21 cellular contexts compared by ENCODE assay signal in the genomic region with DNA sequence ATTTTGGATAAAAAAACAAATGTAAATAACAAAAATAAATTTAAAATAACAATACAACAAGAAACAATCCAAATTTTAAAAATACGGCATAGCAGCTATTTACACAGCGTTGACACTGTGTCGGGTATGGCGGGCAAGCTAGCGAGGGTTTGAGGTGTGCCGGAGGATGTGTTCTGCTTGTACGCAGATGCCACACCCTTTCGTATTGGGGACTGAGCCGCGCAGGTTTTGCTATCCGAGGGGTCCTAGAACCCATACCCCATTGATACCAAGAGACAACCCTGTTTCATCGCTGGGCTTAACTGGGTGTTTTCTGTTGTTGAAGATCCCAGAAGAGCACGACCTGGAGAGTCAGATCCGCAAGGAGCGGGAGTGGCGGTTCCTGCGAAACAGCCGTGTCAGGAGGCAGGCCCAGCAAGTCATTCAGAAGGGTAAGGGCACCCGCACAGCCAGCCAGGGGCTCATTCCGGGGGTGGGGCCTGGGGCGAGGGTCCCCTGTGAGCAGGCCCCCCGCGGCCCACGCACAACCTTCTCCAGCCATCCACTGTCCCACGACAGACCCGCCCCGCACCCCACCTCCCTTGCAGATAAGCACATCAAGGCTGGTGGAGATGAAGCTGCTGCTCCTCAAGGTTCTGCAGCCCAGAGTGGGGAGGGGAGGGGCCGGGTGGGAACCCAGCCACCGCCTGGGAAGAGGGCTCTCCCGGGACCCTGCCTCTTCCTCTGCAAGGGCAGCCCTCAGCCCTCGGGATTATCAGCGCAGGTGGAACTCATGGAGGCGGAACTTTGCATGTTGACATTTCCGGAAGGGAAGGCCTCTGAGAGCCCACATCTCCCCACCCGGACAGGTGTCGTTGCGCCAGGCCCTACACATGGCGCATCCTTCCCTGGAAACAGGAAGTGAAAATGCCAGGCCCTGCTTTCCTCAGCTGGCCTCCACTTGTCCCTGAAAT. TPM values are rescaled to one million over a fixed set of nuclear protein-coding genes. Genes with fewer than 3 reads are reported as not detected.
DNase-seq lines count a peak whose midpoint lies in the region; TF ChIP-seq lines count a peak whose summit lies in the region.
"Had no signal": no experiment of that assay in that cellular context is flagged by ENCODE, and none has a peak within 500 bp of the region (broad histone marks: within the 10 kb centered on the region; RNA-seq: fewer than 3 reads in every experiment).

No MANE protein-coding gene starts in this region.

- H3K27me3 Mint-ChIP-seq in activated CD4-positive, alpha-beta memory T cell treated with anti-CD3 and anti-CD28 coated beads, Interleukin-2, amount 10 ng/mL, durations not matched to agents 7 days and 5 days, result no peaks in the 10 kb centered on the region
- H3K27me3 Mint-ChIP-seq in activated CD4-positive, alpha-beta memory T cell treated with anti-CD3 and anti-CD28 coated beads for 36 hours, result no peaks in the 10 kb centered on the region
- H3K27me3 Mint-ChIP-seq: brain; stimulated activated naive CD8-positive, alpha-beta T cell treated with anti-CD3 and anti-CD28 coated beads, Interleukin-15, amount 100 ng/mL, for 72 hours had no signal

- no peaks in the 10 kb centered on the region for H3K9me3 Mint-ChIP-seq in activated CD4-positive, alpha-beta memory T cell treated with anti-CD3 and anti-CD28 coated beads, Interleukin-2, amount 10 ng/mL, durations not matched to agents 7 days and 5 days
- no peaks in the 10 kb centered on the region for H3K9me3 Mint-ChIP-seq in activated CD4-positive, alpha-beta memory T cell treated with anti-CD3 and anti-CD28 coated beads for 36 hours
- H3K9me3 Mint-ChIP-seq: activated naive CD4-positive, alpha-beta T cell treated with anti-CD3 and anti-CD28 coated beads for 36 hours; brain; CD8-positive, alpha-beta memory T cell; natural killer cell; stimulated activated naive CD8-positive, alpha-beta T cell treated with anti-CD3 and anti-CD28 coated beads, Interleukin-15, amount 100 ng/mL, for 72 hours had no signal

- peaks cover 59% of the 10 kb centered on the region for H3K36me3 Mint-ChIP-seq in activated CD4-positive, alpha-beta memory T cell treated with anti-CD3 and anti-CD28 coated beads, Interleukin-2, amount 10 ng/mL, durations not matched to agents 7 days and 5 days (ENCODE audit: low read depth)
- H3K36me3 Mint-ChIP-seq in activated CD4-positive, alpha-beta memory T cell treated with anti-CD3 and anti-CD28 coated beads for 36 hours, result peaks cover 3% of the 10 kb centered on the region
- H3K36me3 Mint-ChIP-seq: natural killer cell had no signal

- no peak overlapping the region for H3K4me3 ChIP-seq in esophagus muscularis mucosa
- H3K4me3 ChIP-seq in suprapubic skin, result no peak overlapping the region
- H3K4me3 ChIP-seq: dorsolateral prefrontal cortex, psoas muscle had no signal

- CTCF ChIA-PET in activated CD4-positive, alpha-beta memory T cell treated with anti-CD3 and anti-CD28 coated beads, Interleukin-2, amount 10 ng/mL, durations not matched to agents 7 days and 5 days (lab: Charles Lee), result no interaction called here
- CTCF ChIA-PET in activated CD4-positive, alpha-beta memory T cell treated with anti-CD3 and anti-CD28 coated beads for 36 hours (lab: Charles Lee), result no interaction called here

- intact Hi-C loops in activated CD4-positive, alpha-beta memory T cell treated with anti-CD3 and anti-CD28 coated beads for 36 hours (cut with micrococcal nuclease), result no loop called here
- intact Hi-C loops in esophagus muscularis mucosa (cut with DNase I), result no loop called here

- no peak for TF ChIP-seq POLR2A in esophagus muscularis mucosa (IDR thresholded peaks at IDR 0.05; ENCODE audit: low read depth)
- no peak for TF ChIP-seq POLR2A in suprapubic skin (IDR thresholded peaks at IDR 0.05)

- no peak for TF ChIP-seq CTCF in esophagus muscularis mucosa (IDR thresholded peaks at IDR 0.05)
- TF ChIP-seq CTCF in suprapubic skin (IDR thresholded peaks at IDR 0.05), result no peak

- POLR2A ChIA-PET in activated CD4-positive, alpha-beta memory T cell treated with anti-CD3 and anti-CD28 coated beads, Interleukin-2, amount 10 ng/mL, durations not matched to agents 7 days and 5 days (lab: Charles Lee), result no interaction called here
- POLR2A ChIA-PET in activated CD4-positive, alpha-beta memory T cell treated with anti-CD3 and anti-CD28 coated beads for 36 hours (lab: Charles Lee), result no interaction called here

- H3K4me1 Mint-ChIP-seq in activated CD4-positive, alpha-beta memory T cell treated with anti-CD3 and anti-CD28 coated beads, Interleukin-2, amount 10 ng/mL, durations not matched to agents 7 days and 5 days, result peaks cover 51% of the 10 kb centered on the region
- peaks cover 41% of the 10 kb centered on the region for H3K4me1 Mint-ChIP-seq in activated CD4-positive, alpha-beta memory T cell treated with anti-CD3 and anti-CD28 coated beads for 36 hours (ENCODE audit: low read depth)

- H3K36me3 ChIP-seq in esophagus muscularis mucosa, result peaks cover 0 to 14% (median 5%) of the 10 kb centered on the region in 4 donors
- no peaks in the 10 kb centered on the region for H3K36me3 ChIP-seq in suprapubic skin

- in situ Hi-C loops in KBM-7 (cut with MboI; ENCODE audit: low pct_unique_long_range_greater_than_20kb, low sequenced_read_pairs), result no loop called here

- DNase-seq in activated CD4-positive, alpha-beta memory T cell treated with anti-CD3 and anti-CD28 coated beads, Interleukin-2, amount 10 ng/mL, durations not matched to agents 7 days and 5 days, result no peak
- no peak for DNase-seq in activated CD4-positive, alpha-beta memory T cell treated with anti-CD3 and anti-CD28 coated beads for 36 hours
- DNase-seq in NOMO-1 treated with dmso at 0.1 percent for 144 hours (lab: John Stamatoyannopoulos, UW; ENCODE audit: unreplicated experiment) (peak; percentile 32), esophagus muscularis mucosa (ENCODE audit: extremely low spot score) (no peak), suprapubic skin (ENCODE audit: low spot score in 2 of 2) (peak; percentile 60 to 62), KBM-7 (no peak), LoVo (ENCODE audit: low spot score) (no peak), NCI-H146 (lab: John Stamatoyannopoulos, UW) (no peak)
- DNase-seq: activated naive CD4-positive, alpha-beta T cell treated with anti-CD3 and anti-CD28 coated beads for 36 hours; activated T-cell treated with anti-CD3 and anti-CD28 coated beads for 4 hours; EL; erythroblast; Kasumi-1; natural killer cell; NCI-H82; SIG-M5; stimulated activated naive CD8-positive, alpha-beta T cell treated with anti-CD3 and anti-CD28 coated beads, Interleukin-15, amount 100 ng/mL, for 72 hours had no signal

- H3K27ac ChIP-seq in esophagus muscularis mucosa (replicated peaks in 1 of 4), result peak overlapping the region in 3 of 4 donors; percentile 85 to 89 (median 88)
- no peak overlapping the region for H3K27ac ChIP-seq in suprapubic skin
- H3K27ac ChIP-seq: psoas muscle had no signal

- peaks cover 26 to 57% (median 43%) of the 10 kb centered on the region in 4 donors for H3K4me1 ChIP-seq in esophagus muscularis mucosa
- H3K4me1 ChIP-seq in suprapubic skin, result peaks cover 23% of the 10 kb centered on the region

- H3K9me3 ChIP-seq in esophagus muscularis mucosa (no peaks in the 10 kb centered on the region), suprapubic skin (no peaks in the 10 kb centered on the region)
- H3K9me3 ChIP-seq: psoas muscle had no signal

- H3K27me3 ChIP-seq in esophagus muscularis mucosa (no peaks in the 10 kb centered on the region), suprapubic skin (no peaks in the 10 kb centered on the region)
- H3K27me3 ChIP-seq: dorsolateral prefrontal cortex had no signal

- no peak overlapping the region for H3K4me3 Mint-ChIP-seq in activated CD4-positive, alpha-beta memory T cell treated with anti-CD3 and anti-CD28 coated beads, Interleukin-2, amount 10 ng/mL, durations not matched to agents 7 days and 5 days
- no peak overlapping the region for H3K4me3 Mint-ChIP-seq in activated CD4-positive, alpha-beta memory T cell treated with anti-CD3 and anti-CD28 coated beads for 36 hours
- H3K4me3 Mint-ChIP-seq: activated naive CD4-positive, alpha-beta T cell treated with anti-CD3 and anti-CD28 coated beads for 36 hours; brain had no signal

- peak overlapping the region; percentile 16 for H3K27ac Mint-ChIP-seq in activated CD4-positive, alpha-beta memory T cell treated with anti-CD3 and anti-CD28 coated beads, Interleukin-2, amount 10 ng/mL, durations not matched to agents 7 days and 5 days
- no peak overlapping the region for H3K27ac Mint-ChIP-seq in activated CD4-positive, alpha-beta memory T cell treated with anti-CD3 and anti-CD28 coated beads for 36 hours
- H3K27ac Mint-ChIP-seq: activated naive CD4-positive, alpha-beta T cell treated with anti-CD3 and anti-CD28 coated beads for 36 hours had no signal

- 92% methylated on average over 21 of the region's 38 CpGs for WGBS in esophagus muscularis mucosa
- 93% methylated on average over 32 of the region's 38 CpGs for WGBS in suprapubic skin

- TF ChIP-seq EP300 in esophagus muscularis mucosa (IDR thresholded peaks at IDR 0.05) (no peak), suprapubic skin (IDR thresholded peaks at IDR 0.05) (no peak)

RNA-seq across cellular contexts. Expression of gene CHMP6, which starts 51.2 kb away (rescaled TPM):
- 10 to 100 TPM; 30.3 to 31.6 TPM for total RNA-seq in activated CD4-positive, alpha-beta memory T cell treated with anti-CD3 and anti-CD28 coated beads, Interleukin-2, amount 10 ng/mL, durations not matched to agents 7 days and 5 days
- total RNA-seq in activated CD4-positive, alpha-beta memory T cell treated with anti-CD3 and anti-CD28 coated beads for 36 hours, result 10 to 100 TPM; 17.1 to 17.3 TPM
- 10 to 100 TPM; 17.6 to 29.2 (median 25.8) TPM for total RNA-seq in esophagus muscularis mucosa
- total RNA-seq in suprapubic skin, result 10 to 100 TPM; 17.5 to 35.6 (median 23.1) TPM

Comparison
In these comparisons a context has a peak if more than half of its experiments do, and no peak if none do; other contexts are left out.
1. DNase-seq: peak in NOMO-1 treated with dmso at 0.1 percent for 144 hours (single experiment) and suprapubic skin (2 of 2); none in activated CD4-positive, alpha-beta memory T cell treated with anti-CD3 and anti-CD28 coated beads, Interleukin-2, amount 10 ng/mL, durations not matched to agents 7 days and 5 days (single experiment), activated CD4-positive, alpha-beta memory T cell treated with anti-CD3 and anti-CD28 coated beads for 36 hours (single experiment), esophagus muscularis mucosa (single experiment), KBM-7 (single experiment), LoVo (single experiment) and NCI-H146 (single experiment).